Comparison of ENCODE assay signal across 28 cellular contexts in the genomic region with DNA sequence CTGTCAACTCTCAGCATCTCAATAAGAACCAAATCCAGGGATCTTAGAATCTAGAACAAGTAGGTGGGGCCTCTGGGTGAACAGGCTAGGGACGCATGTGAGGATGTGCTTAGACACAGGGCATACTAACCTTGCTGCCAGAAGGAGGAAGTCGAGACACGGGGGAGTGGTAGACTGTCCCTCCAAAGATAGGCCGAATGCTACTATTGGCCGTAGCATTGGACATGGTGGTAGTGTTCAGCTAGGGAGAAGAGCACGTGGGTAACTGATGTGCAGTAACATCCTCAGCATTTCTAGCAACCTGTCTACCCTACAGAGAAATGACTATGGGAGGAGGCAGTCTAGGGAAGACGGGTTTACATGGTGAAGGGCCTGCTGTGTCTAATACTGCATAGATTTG.
"Had no signal": no experiment of that assay in that cellular context is flagged by ENCODE, and none has a peak within 500 bp of the region (broad histone marks: within the 10 kb centered on the region; RNA-seq: fewer than 3 reads in every experiment).

No MANE protein-coding gene starts in this region.

- H3K4me1 ChIP-seq: ascending aorta, gastrocnemius medialis, left ventricle myocardium inferior, right atrium auricular region, tibial nerve had no signal

- H3K36me3 ChIP-seq: gastrocnemius medialis, right atrium auricular region had no signal

- ATAC-seq: activated CD8-positive, alpha-beta memory T cell treated with anti-CD3 and anti-CD28 coated beads, Interleukin-2, amount 10 ng/mL, durations not matched to agents 7 days and 5 days; activated CD8-positive, alpha-beta T cell treated with anti-CD3 and anti-CD28 coated beads, Interleukin-2, amount 10 ng/mL, durations not matched to agents 7 days and 5 days; effector memory CD8-positive, alpha-beta T cell; gastrocnemius medialis; natural killer cell had no signal

- H3K36me3 Mint-ChIP-seq: natural killer cell had no signal

- H3K27me3 Mint-ChIP-seq: activated CD8-positive, alpha-beta memory T cell treated with anti-CD3 and anti-CD28 coated beads, Interleukin-2, amount 10 ng/mL, durations not matched to agents 7 days and 5 days; activated naive CD8-positive, alpha-beta T cell; effector memory CD8-positive, alpha-beta T cell had no signal

- H3K27ac ChIP-seq: ascending aorta, cardiac muscle cell, gastrocnemius medialis, left ventricle myocardium inferior, right atrium auricular region, tibial nerve had no signal

- H3K27me3 ChIP-seq: ascending aorta, cardiac muscle cell, gastrocnemius medialis, right atrium auricular region, tibial nerve had no signal

- H3K4me2 ChIP-seq: smooth muscle cell had no signal

- H3K4me3 Mint-ChIP-seq: activated CD8-positive, alpha-beta memory T cell treated with anti-CD3 and anti-CD28 coated beads, Interleukin-2, amount 10 ng/mL, durations not matched to agents 7 days and 5 days; activated CD8-positive, alpha-beta T cell treated with anti-CD3 and anti-CD28 coated beads, Interleukin-2, amount 10 ng/mL, durations not matched to agents 7 days and 5 days; activated naive CD8-positive, alpha-beta T cell; brain; effector memory CD8-positive, alpha-beta T cell; natural killer cell had no signal

- H3K4me1 Mint-ChIP-seq: natural killer cell had no signal

- DNase-seq: activated CD4-positive, alpha-beta T cell treated with anti-CD3 and anti-CD28 coated beads for 1 hour; activated CD4-positive, alpha-beta T cell treated with anti-CD3 and anti-CD28 coated beads, Interleukin-2, amount 50 U/mL, for 1 hour; activated CD8-positive, alpha-beta memory T cell treated with anti-CD3 and anti-CD28 coated beads, Interleukin-2, amount 10 ng/mL, durations not matched to agents 7 days and 5 days; activated CD8-positive, alpha-beta T cell treated with anti-CD3 and anti-CD28 coated beads, Interleukin-2, amount 10 ng/mL, durations not matched to agents 7 days and 5 days; activated effector memory CD4-positive, alpha-beta T cell treated with Interleukin-2 at 50 U/mL for 16 hours; activated naive CD4-positive, alpha-beta T cell treated with Interleukin-2 at 50 U/mL for 16 hours; activated T-cell treated with anti-CD3 and anti-CD28 coated beads, Interleukin-2, amount 50 U/mL, for 48 hours; cortex of kidney; effector memory CD8-positive, alpha-beta T cell; erythroblast; gastrocnemius medialis; glutamatergic neuron; islet precursor cell; left ventricle myocardium inferior; mesendoderm; natural killer cell; stimulated activated CD4-positive, alpha-beta T cell treated with anti-CD3 and anti-CD28 coated beads, Interleukin-15, amount 100 ng/mL, for 24 hours; stimulated activated CD4-positive, alpha-beta T cell treated with anti-CD3 and anti-CD28 coated beads, Interleukin-2, amount 100 ng/mL, for 24 hours; stimulated activated naive CD4-positive, alpha-beta T cell treated with Interleukin-2 at 50 U/mL for 16 hours; T-helper 2 cell had no signal

- H3K9me3 ChIP-seq: ascending aorta, gastrocnemius medialis, left ventricle myocardium inferior, right atrium auricular region, tibial nerve had no signal

- H3K27ac Mint-ChIP-seq: activated CD8-positive, alpha-beta memory T cell treated with anti-CD3 and anti-CD28 coated beads, Interleukin-2, amount 10 ng/mL, durations not matched to agents 7 days and 5 days; activated naive CD8-positive, alpha-beta T cell; effector memory CD8-positive, alpha-beta T cell; natural killer cell had no signal

- H3K9me3 Mint-ChIP-seq: brain; effector memory CD8-positive, alpha-beta T cell; natural killer cell had no signal

- H3K4me3 ChIP-seq: ascending aorta, cardiac muscle cell, gastrocnemius medialis, left ventricle myocardium inferior, lung, right atrium auricular region, smooth muscle cell, tibial nerve had no signal
